16 cellular contexts compared by ENCODE assay signal in the genomic region with DNA sequence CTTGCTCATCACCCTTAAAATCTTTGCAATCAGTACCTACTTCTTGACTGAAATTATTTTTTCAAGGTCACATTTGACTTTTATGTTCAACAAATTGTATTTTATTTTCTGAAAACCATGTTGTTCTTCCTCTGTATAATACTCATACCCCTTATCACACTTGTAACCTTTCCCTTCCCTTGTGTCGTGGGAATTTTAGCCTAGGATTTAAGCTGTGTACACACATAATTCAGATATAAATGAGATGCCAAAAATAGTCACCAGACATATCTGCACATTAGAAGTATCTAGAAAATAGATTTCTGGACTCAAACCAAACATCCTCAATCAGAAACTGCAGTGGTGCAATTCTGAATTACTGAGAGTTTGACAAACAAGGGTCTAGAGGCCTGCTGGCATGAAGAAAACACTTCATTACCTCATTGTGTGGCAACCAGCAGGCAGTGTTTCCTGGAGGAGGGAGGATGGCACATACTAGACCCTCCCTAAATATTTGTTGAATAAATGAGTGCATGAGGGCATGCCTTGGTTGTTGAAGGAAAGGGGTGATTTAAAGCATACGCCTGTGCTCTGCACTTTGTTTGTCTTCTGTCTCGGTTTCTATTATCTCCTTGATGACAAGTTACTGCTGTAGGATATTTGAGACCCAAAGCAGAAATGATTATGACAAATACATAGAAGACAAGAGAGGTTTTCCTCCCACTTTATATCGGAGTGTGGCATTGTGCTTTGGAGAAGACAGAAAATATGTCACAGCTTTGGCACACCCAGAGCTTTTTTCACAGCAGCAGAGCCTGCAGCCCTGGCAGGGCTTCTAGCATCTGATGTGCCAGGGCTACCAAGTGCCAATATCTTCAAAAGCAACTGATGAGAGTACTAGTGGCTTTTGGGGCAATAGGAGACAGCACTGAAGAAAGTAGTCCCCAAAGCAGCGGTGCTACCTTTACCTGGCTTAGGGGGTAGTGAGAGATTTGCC.
A peak's percentile ranks its signal among the peaks of the same experiment; 100 is the strongest.
DNase-seq lines count a peak whose midpoint lies in the region; ATAC-seq and TF ChIP-seq lines count a peak whose summit lies in the region.
"Had no signal": no experiment of that assay in that cellular context is flagged by ENCODE, and none has a peak within 500 bp of the region (broad histone marks: within the 10 kb centered on the region; RNA-seq: fewer than 3 reads in every experiment).

No MANE protein-coding gene starts in this region.

- CTCF ChIA-PET in activated CD8-positive, alpha-beta T cell treated with anti-CD3 and anti-CD28 coated beads, Interleukin-2, amount 10 ng/mL, durations not matched to agents 7 days and 5 days (lab: Charles Lee) = no interaction called here

- TF ChIP-seq CTCF in fibroblast of pulmonary artery (IDR thresholded peaks at IDR 0.05; ENCODE audit: low read length, missing control alignments) (no peak), nephron progenitor cell (IDR thresholded peaks at IDR 0.05) (no peak)

- in situ Hi-C loops in HAP-1 (cut with MboI; ENCODE audit: low sequenced_read_pairs) = no loop called here

- POLR2A ChIA-PET in activated CD8-positive, alpha-beta T cell treated with anti-CD3 and anti-CD28 coated beads, Interleukin-2, amount 10 ng/mL, durations not matched to agents 7 days and 5 days (lab: Charles Lee) = no interaction called here

- H3K9me3 Mint-ChIP-seq in nephron progenitor cell = no peaks in the 10 kb centered on the region
- H3K9me3 Mint-ChIP-seq in activated CD8-positive, alpha-beta T cell treated with anti-CD3 and anti-CD28 coated beads, Interleukin-2, amount 10 ng/mL, durations not matched to agents 7 days and 5 days (ENCODE audit: insufficient read depth) = no peaks in the 10 kb centered on the region
- H3K9me3 Mint-ChIP-seq: activated naive CD8-positive, alpha-beta T cell treated with anti-CD3 and anti-CD28 coated beads for 36 hours; WTC11 had no signal

- peak overlapping the region; percentile 84 for H3K27ac Mint-ChIP-seq in nephron progenitor cell
- no peak overlapping the region for H3K27ac Mint-ChIP-seq in activated CD8-positive, alpha-beta T cell treated with anti-CD3 and anti-CD28 coated beads, Interleukin-2, amount 10 ng/mL, durations not matched to agents 7 days and 5 days
- H3K27ac Mint-ChIP-seq: activated naive CD8-positive, alpha-beta T cell treated with anti-CD3 and anti-CD28 coated beads for 36 hours; WTC11 had no signal

- no peaks in the 10 kb centered on the region for H3K36me3 Mint-ChIP-seq in nephron progenitor cell (ENCODE audit: low read depth)
- H3K36me3 Mint-ChIP-seq in activated CD8-positive, alpha-beta T cell treated with anti-CD3 and anti-CD28 coated beads, Interleukin-2, amount 10 ng/mL, durations not matched to agents 7 days and 5 days (ENCODE audit: low read depth) = no peaks in the 10 kb centered on the region
- H3K36me3 Mint-ChIP-seq: activated naive CD8-positive, alpha-beta T cell treated with anti-CD3 and anti-CD28 coated beads for 36 hours; WTC11 had no signal

- peaks cover 11% of the 10 kb centered on the region for H3K4me1 ChIP-seq in HAP-1
- H3K4me1 ChIP-seq: colonic mucosa had no signal

- H3K4me1 Mint-ChIP-seq in nephron progenitor cell = peaks cover 70% of the 10 kb centered on the region
- no peaks in the 10 kb centered on the region for H3K4me1 Mint-ChIP-seq in activated CD8-positive, alpha-beta T cell treated with anti-CD3 and anti-CD28 coated beads, Interleukin-2, amount 10 ng/mL, durations not matched to agents 7 days and 5 days (ENCODE audit: low read depth)
- H3K4me1 Mint-ChIP-seq: activated naive CD8-positive, alpha-beta T cell treated with anti-CD3 and anti-CD28 coated beads for 36 hours had no signal

- no peaks in the 10 kb centered on the region for H3K27me3 Mint-ChIP-seq in nephron progenitor cell (ENCODE audit: low read depth, poor library complexity)
- H3K27me3 Mint-ChIP-seq in activated CD8-positive, alpha-beta T cell treated with anti-CD3 and anti-CD28 coated beads, Interleukin-2, amount 10 ng/mL, durations not matched to agents 7 days and 5 days (ENCODE audit: low read depth) = no peaks in the 10 kb centered on the region
- H3K27me3 Mint-ChIP-seq: activated naive CD8-positive, alpha-beta T cell treated with anti-CD3 and anti-CD28 coated beads for 36 hours had no signal

- no peak for ATAC-seq in activated CD8-positive, alpha-beta T cell treated with anti-CD3 and anti-CD28 coated beads, Interleukin-2, amount 10 ng/mL, durations not matched to agents 7 days and 5 days
- ATAC-seq: GM12878, WTC11 had no signal

- no peaks in the 10 kb centered on the region for H3K36me3 ChIP-seq in HAP-1 (replicated peaks)
- H3K36me3 ChIP-seq: colonic mucosa, esophagus muscularis mucosa had no signal

- DNase-seq in DMS153 treated with DMSO at 0.1 percent for 48 hours (lab: John Stamatoyannopoulos, UW; ENCODE audit: unreplicated experiment) = peak; percentile 43
- DNase-seq in NCI-H345 (lab: John Stamatoyannopoulos, UW) = peak; percentile 81
- peak; percentile 43 for DNase-seq in fibroblast of pulmonary artery (ENCODE audit: low read depth)
- no peak for DNase-seq in nephron progenitor cell
- no peak for DNase-seq in GM19240 (ENCODE audit: insufficient read length, low spot score)
- no peak for DNase-seq in HAP-1 (ENCODE audit: low spot score in 2 of 2)
- no peak for DNase-seq in central memory CD4-positive, alpha-beta T cell
- DNase-seq in activated CD8-positive, alpha-beta T cell treated with anti-CD3 and anti-CD28 coated beads, Interleukin-2, amount 10 ng/mL, durations not matched to agents 7 days and 5 days = no peak
- DNase-seq: activated naive CD8-positive, alpha-beta T cell treated with anti-CD3 and anti-CD28 coated beads for 36 hours; activated T-cell treated with anti-CD3 and anti-CD28 coated beads for 4 hours; colonic mucosa; DND-41; NCI-H1105 had no signal

- H3K4me3 ChIP-seq in fibroblast of pulmonary artery (replicated peaks; ENCODE audit: low read depth, low read length) (no peak overlapping the region), HAP-1 (no peak overlapping the region)
- H3K4me3 ChIP-seq: colonic mucosa, esophagus muscularis mucosa, GM12878 had no signal

- no peaks in the 10 kb centered on the region for H3K9me3 ChIP-seq in HAP-1
- H3K9me3 ChIP-seq: colonic mucosa, esophagus muscularis mucosa had no signal

- no peaks in the 10 kb centered on the region for H3K27me3 ChIP-seq in HAP-1 (ENCODE audit: low read depth)
- H3K27me3 ChIP-seq: colonic mucosa, esophagus muscularis mucosa had no signal

- no peak overlapping the region for H3K4me3 Mint-ChIP-seq in nephron progenitor cell
- no peak overlapping the region for H3K4me3 Mint-ChIP-seq in activated CD8-positive, alpha-beta T cell treated with anti-CD3 and anti-CD28 coated beads, Interleukin-2, amount 10 ng/mL, durations not matched to agents 7 days and 5 days
- H3K4me3 Mint-ChIP-seq: activated naive CD8-positive, alpha-beta T cell treated with anti-CD3 and anti-CD28 coated beads for 36 hours; WTC11 had no signal

Comparison
In these comparisons a context has a peak if more than half of its experiments do, and no peak if none do; other contexts are left out.
1. DNase-seq: peak in DMS153 treated with DMSO at 0.1 percent for 48 hours (single experiment), NCI-H345 (single experiment) and fibroblast of pulmonary artery (single experiment); none in nephron progenitor cell (single experiment), GM19240 (single experiment), HAP-1 (0 of 2), central memory CD4-positive, alpha-beta T cell (single experiment) and activated CD8-positive, alpha-beta T cell treated with anti-CD3 and anti-CD28 coated beads, Interleukin-2, amount 10 ng/mL, durations not matched to agents 7 days and 5 days (single experiment).